ENCODE assay signal across 8 cellular contexts in genomic region chr17:31321481-31321880, GRCh38. TPM values are rescaled to one million over a fixed set of nuclear protein-coding genes. Genes with fewer than 3 reads are reported as not detected.
DNase-seq lines count a peak whose midpoint lies in the region; ATAC-seq and TF ChIP-seq lines count a peak whose summit lies in the region.

TSS of gene EVI2A (minus strand) at chr17:31321622. CDS start at chr17:31319013, 2,609 bp downstream.

- H3K27me3 ChIP-seq in SK-N-SH (ENCODE audit: insufficient read depth) (no peaks in the 10 kb centered on the region), right cardiac atrium (ENCODE audit: control insufficient read depth, insufficient read depth) (no peaks in the 10 kb centered on the region)

- H3K9me2 ChIP-seq in SK-N-SH, result no peaks in the 10 kb centered on the region

- no peak for TF ChIP-seq CTCF in SK-N-SH (IDR thresholded peaks at IDR 0.05)

- H3K27ac ChIP-seq in SK-N-SH (ENCODE audit: low read depth in 2 of 2, low read length in 1 of 2) (peak within 1 kb of the TSS; percentile 40 to 65), right cardiac atrium (ENCODE audit: low read length) (no peak within 1 kb of the TSS)

- peak in 1 of 2 experiments; percentile 56; a peak in 1 of 4 replicates for TF ChIP-seq EP300 in SK-N-SH (IDR thresholded peaks at IDR 0.05; ENCODE audit: borderline replicate concordance in 1 of 2, low read depth in 1 of 2, low read length in 1 of 2)

- H3K4me1 ChIP-seq in SK-N-SH (ENCODE audit: control insufficient read depth in 1 of 2, insufficient read depth in 2 of 2, low read depth in 1 of 2, low read length in 1 of 2) (peaks cover 5% of the 10 kb centered on the region in 2 experiments), right cardiac atrium (ENCODE audit: control insufficient read depth, insufficient read depth, low read length) (no peaks in the 10 kb centered on the region)

- H3K36me3 ChIP-seq in SK-N-SH (replicated peaks in 1 of 2; ENCODE audit: control insufficient read depth in 1 of 2, insufficient read depth in 2 of 2, low read length in 1 of 2), result peaks cover 11 to 17% of the 10 kb centered on the region in 2 experiments

- H4K20me1 ChIP-seq in SK-N-SH (ENCODE audit: insufficient read depth), result no peaks in the 10 kb centered on the region

- H2AFZ ChIP-seq in SK-N-SH (ENCODE audit: low read depth), result no peak within 1 kb of the TSS

- 29% methylated on average over 3 of the region's 3 CpGs for WGBS in SK-N-SH (ENCODE audit: low lambda C conversion rate)
- WGBS in right cardiac atrium, result 64% methylated on average over 3 of the region's 3 CpGs

- H3F3A ChIP-seq in SK-N-SH (replicated peaks; ENCODE audit: insufficient read depth), result peaks cover 26% of the 10 kb centered on the region

- intact Hi-C loops in right cardiac atrium (cut with DNase I), result no loop called here

- H3K4me2 ChIP-seq in SK-N-SH, result peak within 1 kb of the TSS; percentile 48; the same call in 1 of the 2 replicates

- peak within 1 kb of the TSS; percentile 19; the same call in 1 of the 2 replicates for H3K9ac ChIP-seq in SK-N-SH

- POLR2A ChIA-PET in SK-N-SH (lab: Yijun Ruan, JAX), result no interaction called here

- DNase-seq in SK-N-SH (no peak), right cardiac atrium (no peak), NCI-H128 (lab: John Stamatoyannopoulos, UW; ENCODE audit: unreplicated experiment) (no peak)
- DNase-seq in activated naive CD4-positive, alpha-beta T cell treated with anti-CD3 and anti-CD28 coated beads, Interleukin-2, amount 50 U/mL, for 16 hours, result peak; percentile 78
- DNase-seq in stimulated activated CD4-positive, alpha-beta T cell treated with anti-CD3 and anti-CD28 coated beads, Interleukin-1b, Interleukin-23, amount 100 ng/mL, for 48 hours, result peak; percentile 85

- TF ChIP-seq RAD21 in SK-N-SH (IDR thresholded peaks at IDR 0.05; ENCODE audit: low read length), result no peak

- H3K4me3 ChIP-seq in SK-N-SH (ENCODE audit: low read depth in 2 of 2, low read length in 1 of 2) (no peak within 1 kb of the TSS), right cardiac atrium (ENCODE audit: low read length) (peak within 1 kb of the TSS; percentile 10)

- H3K9me3 ChIP-seq in SK-N-SH, result no peaks in the 10 kb centered on the region
- no peaks in the 10 kb centered on the region for H3K9me3 ChIP-seq in right cardiac atrium (ENCODE audit: control insufficient read depth, low read length)

- CTCF ChIA-PET in SK-N-SH (lab: Yijun Ruan, JAX), result no interaction called here

- peaks cover 11% of the 10 kb centered on the region; the same call in 1 of the 2 replicates for H3K79me2 ChIP-seq in SK-N-SH (ENCODE audit: insufficient read depth)

- ATAC-seq in GM21619 (IDR thresholded peaks at IDR 0.05; ENCODE audit: unreplicated experiment), result peak; percentile 38
- peak in 1 of 2 donors; percentile 40 for ATAC-seq in right cardiac atrium
- no peak for ATAC-seq in HG03139 (IDR thresholded peaks at IDR 0.05; ENCODE audit: unreplicated experiment)
- ATAC-seq in HG03097 (IDR thresholded peaks at IDR 0.05; ENCODE audit: low FRiP score, unreplicated experiment), result no peak

TF ChIP-seq in SK-N-SH, 30 proteins besides CTCF, POLR2A, EP300 and RAD21 (continues in another document):
- TF ChIP-seq NRF1 (IDR thresholded peaks at IDR 0.05; ENCODE audit: low read depth, low read length), result no peak
- TF ChIP-seq TEAD4 (IDR thresholded peaks at IDR 0.05; ENCODE audit: borderline replicate concordance, insufficient read depth), result no peak
- no peak for TF ChIP-seq RCOR1 (IDR thresholded peaks at IDR 0.05; ENCODE audit: low read length)
- no peak for TF ChIP-seq USF2 (IDR thresholded peaks at IDR 0.05; ENCODE audit: borderline replicate concordance, low read depth, low read length)
- TF ChIP-seq EZH2phosphoT487 (IDR thresholded peaks at IDR 0.05; ENCODE audit: borderline replicate concordance, low read depth), result no peak
- TF ChIP-seq RXRA (IDR thresholded peaks at IDR 0.05; ENCODE audit: borderline replicate concordance, low read depth), result no peak
- TF ChIP-seq MXI1 (IDR thresholded peaks at IDR 0.05; ENCODE audit: low read depth, low read length), result no peak
- TF ChIP-seq REST (IDR thresholded peaks at IDR 0.05; ENCODE audit: low read depth, low read length), result no peak
- no peak for TF ChIP-seq CHD2 (IDR thresholded peaks at IDR 0.05; ENCODE audit: low read length, partially characterized antibody)
- no peak for TF ChIP-seq ELF1 (IDR thresholded peaks at IDR 0.05)
- no peak for TF ChIP-seq ZBTB33 (IDR thresholded peaks at IDR 0.05; ENCODE audit: borderline replicate concordance, low read depth)
- TF ChIP-seq IRF3 (IDR thresholded peaks at IDR 0.05; ENCODE audit: low read depth, low read length), result no peak
- no peak for TF ChIP-seq TAF1 (IDR thresholded peaks at IDR 0.05; ENCODE audit: borderline replicate concordance, low read depth, low read length)
- no peak for TF ChIP-seq FOXJ3 (CRISPR knock-in tag; IDR thresholded peaks at IDR 0.05)
- TF ChIP-seq MEF2A (IDR thresholded peaks at IDR 0.05; ENCODE audit: borderline replicate concordance, low read depth), result no peak
- no peak for TF ChIP-seq USF1 (IDR thresholded peaks at IDR 0.05; ENCODE audit: borderline replicate concordance, low read depth)
- TF ChIP-seq MAX (IDR thresholded peaks at IDR 0.05; ENCODE audit: low read depth), result peak; percentile 94

RNA-seq across cellular contexts. Expression of gene EVI2A, which starts in this region (rescaled TPM):
- polyA plus RNA-seq in SK-N-SH (2012; rRNA removed) (1.3 and 1.9 TPM in 2 replicates), right cardiac atrium (2.2 TPM)
- polyA plus RNA-seq in SK-N-SH (2012; cell fraction: cytosol; rRNA removed), result 2.6 and 3.2 TPM in 2 replicates
- 0.32 and 0.76 TPM in 2 replicates for polyA plus RNA-seq in SK-N-SH (2012; cell fraction: nucleus; rRNA removed)
- 1 to 10 TPM; 3.0 to 6.9 (median 4.2) TPM for total RNA-seq in right cardiac atrium

Comparison
In these comparisons a context has a peak if more than half of its experiments do, and no peak if none do; other contexts are left out.
1. DNase-seq: peak in activated naive CD4-positive, alpha-beta T cell treated with anti-CD3 and anti-CD28 coated beads, Interleukin-2, amount 50 U/mL, for 16 hours (single experiment) and stimulated activated CD4-positive, alpha-beta T cell treated with anti-CD3 and anti-CD28 coated beads, Interleukin-1b, Interleukin-23, amount 100 ng/mL, for 48 hours (single experiment); none in SK-N-SH (single experiment), right cardiac atrium (0 of 3) and NCI-H128 (single experiment).